In genomic region chr2:55420244-55420713, GRCh38 we compare ENCODE assay signal across 8 cellular contexts. TPM values are rescaled to one million over a fixed set of nuclear protein-coding genes. Genes with fewer than 3 reads are reported as not detected.
DNase-seq lines count a peak whose midpoint lies in the region; ATAC-seq and TF ChIP-seq lines count a peak whose summit lies in the region.

No MANE protein-coding gene starts in this region.

- TF ChIP-seq CTCF in OCI-LY1 (IDR thresholded peaks at IDR 0.05; ENCODE audit: low read length) = no peak

- peaks cover 51% of the 10 kb centered on the region for H3K79me2 ChIP-seq in OCI-LY1 (ENCODE audit: insufficient read depth, low read length)

- peak overlapping the region; percentile 83 to 91 (median 86) for H3K27ac Mint-ChIP-seq in CD4-positive, alpha-beta memory T cell

- H3K9me2 ChIP-seq in OCI-LY1 (ENCODE audit: low read depth, low read length) = no peaks in the 10 kb centered on the region

- POLR2A ChIA-PET in CD4-positive, alpha-beta memory T cell (lab: Charles Lee; ENCODE audit: partially characterized antibody) = interaction anchor here (1.0 to 2.7 kb wide), 8 partner anchors 12 to 370 kb away, joined by 4 to 15 read pairs (median 5); partner anchors contain the start of genes CFAP36, CLHC1, MTIF2 and PPP4R3B

- H2AFZ ChIP-seq in OCI-LY1 (ENCODE audit: low read length) = 0 out of 2 replicates have a peak overlapping the region, but pooled peaks have one; percentile 5
- H2AFZ ChIP-seq in neuron (ENCODE audit: low read depth, low read length) = peak overlapping the region; percentile 92

- peaks cover 0 to 3% (median 0%) of the 10 kb centered on the region in 8 donors for H3K9me3 Mint-ChIP-seq in CD4-positive, alpha-beta memory T cell

- H3K27me3 ChIP-seq in CD4-positive, alpha-beta memory T cell (ENCODE audit: insufficient read depth, low read length) = no peaks in the 10 kb centered on the region
- H3K27me3 ChIP-seq in OCI-LY1 (ENCODE audit: insufficient read depth, low read length) (no peaks in the 10 kb centered on the region), endocrine pancreas (ENCODE audit: control insufficient read depth, insufficient read depth, low read length) (no peaks in the 10 kb centered on the region), neuron (ENCODE audit: insufficient read depth, low read length) (peaks cover 3% of the 10 kb centered on the region)

- H3K4me3 ChIP-seq in CD4-positive, alpha-beta memory T cell (ENCODE audit: low read length in 2 of 2) = peak overlapping the region; percentile 85 to 94
- H3K4me3 ChIP-seq in OCI-LY1 (ENCODE audit: low read depth, low read length, poor library complexity, severe bottlenecking) (peak overlapping the region; percentile 72), endocrine pancreas (ENCODE audit: control insufficient read depth, insufficient read depth, low read length) (peak overlapping the region; percentile 86), neuron (ENCODE audit: low read length) (peak overlapping the region; percentile 85)

- no peaks in the 10 kb centered on the region for H3K9me3 ChIP-seq in CD4-positive, alpha-beta memory T cell (ENCODE audit: control insufficient read depth in 1 of 2, low read length in 2 of 2)
- no peaks in the 10 kb centered on the region for H3K9me3 ChIP-seq in OCI-LY1 (ENCODE audit: low read length)
- no peaks in the 10 kb centered on the region for H3K9me3 ChIP-seq in endocrine pancreas (ENCODE audit: control insufficient read depth, low read length)
- H3K9me3 ChIP-seq in neuron (ENCODE audit: low read length) = no peaks in the 10 kb centered on the region

- peaks cover 19 to 37% (median 30%) of the 10 kb centered on the region in 4 donors for H3K4me1 Mint-ChIP-seq in CD4-positive, alpha-beta memory T cell

- peak overlapping the region; percentile 77 to 96 (median 94) for H3K4me3 Mint-ChIP-seq in CD4-positive, alpha-beta memory T cell

- peaks cover 0 to 9% of the 10 kb centered on the region in 2 donors for H3K36me3 Mint-ChIP-seq in CD4-positive, alpha-beta memory T cell

- H3K9ac ChIP-seq in OCI-LY1 (ENCODE audit: low read length) = peak overlapping the region; percentile 82
- H3K9ac ChIP-seq in endocrine pancreas (ENCODE audit: control insufficient read depth, insufficient read depth, low read length) = peak overlapping the region; percentile 52

- peaks cover 21% of the 10 kb centered on the region for H3K4me1 ChIP-seq in CD4-positive, alpha-beta memory T cell (ENCODE audit: insufficient read depth, low read length)
- H3K4me1 ChIP-seq in OCI-LY1 (ENCODE audit: insufficient read depth, low read length, severe bottlenecking) = peaks cover 60% of the 10 kb centered on the region
- H3K4me1 ChIP-seq in endocrine pancreas (ENCODE audit: control insufficient read depth, insufficient read depth, low read length) = peaks cover 6% of the 10 kb centered on the region
- H3K4me1 ChIP-seq in neuron (ENCODE audit: insufficient read depth, low read length) = peaks cover 9% of the 10 kb centered on the region

- DNase-seq in CD4-positive, alpha-beta memory T cell = no peak
- DNase-seq in activated effector memory CD4-positive, alpha-beta T cell treated with anti-CD3 and anti-CD28 coated beads, Interleukin-2, amount 50 U/mL, for 16 hours = no peak
- DNase-seq in H4 (ENCODE audit: low spot score) = no peak
- DNase-seq in nucleus accumbens (lab: John Stamatoyannopoulos, UW) = no peak

- peak overlapping the region; percentile 57 for H3K27ac ChIP-seq in CD4-positive, alpha-beta memory T cell (ENCODE audit: low read depth, low read length)
- peak overlapping the region; percentile 78 for H3K27ac ChIP-seq in OCI-LY1 (ENCODE audit: low read depth, low read length, poor library complexity, severe bottlenecking)

- ATAC-seq in GM19023 (IDR thresholded peaks at IDR 0.05; ENCODE audit: unreplicated experiment) = no peak

- H3K36me3 ChIP-seq in CD4-positive, alpha-beta memory T cell (ENCODE audit: insufficient read depth, low read length) = no peaks in the 10 kb centered on the region
- peaks cover 2% of the 10 kb centered on the region; the same call in 1 of the 2 replicates for H3K36me3 ChIP-seq in OCI-LY1 (ENCODE audit: insufficient read depth, low read length)
- H3K36me3 ChIP-seq in endocrine pancreas (ENCODE audit: control insufficient read depth, insufficient read depth, low read length) = no peaks in the 10 kb centered on the region
- no peaks in the 10 kb centered on the region for H3K36me3 ChIP-seq in neuron (ENCODE audit: insufficient read depth, low read length)

- CTCF ChIA-PET in CD4-positive, alpha-beta memory T cell (lab: Charles Lee; ENCODE audit: partially characterized antibody) = interaction anchor here (1.0 to 1.5 kb wide), 2 partner anchors 99 to 245 kb away, joined by 3 to 5 read pairs; partner anchors contain the start of gene CFAP36

- H3K4me2 ChIP-seq in OCI-LY1 (ENCODE audit: low read length) = peak overlapping the region; percentile 87

- intact Hi-C loops in CD4-positive, alpha-beta memory T cell (cut with micrococcal nuclease) = loop anchor here (1.0 to 5.0 kb wide), 2 partner anchors 99 to 272 kb away; partner anchors contain the start of genes CFAP36 and PNPT1

- peaks cover 3 to 4% of the 10 kb centered on the region in 2 donors for H3K27me3 Mint-ChIP-seq in CD4-positive, alpha-beta memory T cell

- H3F3A ChIP-seq in OCI-LY1 (ENCODE audit: insufficient read depth, low read length) = no peaks in the 10 kb centered on the region

- H4K20me1 ChIP-seq in OCI-LY1 (ENCODE audit: insufficient read depth, low read length) = no peaks in the 10 kb centered on the region

RNA-seq across cellular contexts. Expression of gene CCDC88A, which starts 0.6 kb away (rescaled TPM):
- 10 to 100 TPM; 18.7 to 19.1 TPM for total RNA-seq in CD4-positive, alpha-beta memory T cell
- polyA plus RNA-seq in CD4-positive, alpha-beta memory T cell = 1 to 10 TPM in 1 of 2 donors, under 1 TPM in 1; 0.53 to 8.9 TPM
- total RNA-seq in H4 (2014; rRNA removed; shearing (Covaris generic)) = 18.7 and 19.8 TPM in 2 replicates
